27 cellular contexts compared by ENCODE assay signal in genomic region chr4:71262161-71262560, GRCh38.
DNase-seq lines count a peak whose midpoint lies in the region; ATAC-seq, FAIRE-seq and TF ChIP-seq lines count a peak whose summit lies in the region.
"Had no signal": no experiment of that assay in that cellular context is flagged by ENCODE, and none has a peak within 500 bp of the region (broad histone marks: within the 10 kb centered on the region; RNA-seq: fewer than 3 reads in every experiment).

No MANE protein-coding gene starts in this region.

- H3K36me3 ChIP-seq in left ventricle myocardium inferior (no peaks in the 10 kb centered on the region), astrocyte (ENCODE audit: insufficient read depth, low read length) (no peaks in the 10 kb centered on the region), tibial artery (no peaks in the 10 kb centered on the region)
- H3K36me3 ChIP-seq: BLaER1 treated with 17β-estradiol and CSF1 and Interleukin-3, amounts not matched to agents 10 nM and 100 nM; suprapubic skin; vagina had no signal

- peaks cover 21% of the 10 kb centered on the region for H3K4me1 Mint-ChIP-seq in astrocyte (ENCODE audit: low read depth, unreplicated experiment)

- ATAC-seq in left cardiac atrium, result no peak
- ATAC-seq in right cardiac atrium, result no peak
- ATAC-seq: activated CD8-positive, alpha-beta memory T cell treated with anti-CD3 and anti-CD28 coated beads, Interleukin-2, amount 10 ng/mL, durations not matched to agents 7 days and 5 days; HCT116; T-helper 17 cell had no signal

- no peak overlapping the region for H2AFZ ChIP-seq in astrocyte (ENCODE audit: low read depth, low read length)

- intact Hi-C loops in left ventricle myocardium inferior (cut with micrococcal nuclease) (no loop called here), left cardiac atrium (cut with DNase I) (no loop called here), right cardiac atrium (cut with DNase I) (no loop called here), tibial artery (cut with DNase I; ENCODE audit: low total_unique reads) (no loop called here)

- H4K20me1 ChIP-seq in astrocyte (ENCODE audit: insufficient read depth, low read length), result no peaks in the 10 kb centered on the region
- H4K20me1 ChIP-seq: BLaER1 treated with 17β-estradiol and CSF1 and Interleukin-3, amounts not matched to agents 10 nM and 100 nM had no signal

- H3K36me3 Mint-ChIP-seq in astrocyte (ENCODE audit: low read depth, unreplicated experiment), result no peaks in the 10 kb centered on the region
- H3K36me3 Mint-ChIP-seq: activated CD8-positive, alpha-beta memory T cell treated with anti-CD3 and anti-CD28 coated beads, Interleukin-2, amount 10 ng/mL, durations not matched to agents 7 days and 5 days; stimulated activated effector memory CD8-positive, alpha-beta T cell treated with anti-CD3 and anti-CD28 coated beads, Interleukin-12 subunit alpha, Interleukin-12 subunit beta, amount 100 ng/mL, for 72 hours had no signal

- H3K27ac ChIP-seq in left ventricle myocardium inferior (replicated peaks) (peak overlapping the region; percentile 88), astrocyte (ENCODE audit: low read depth, low read length) (peak overlapping the region; percentile 67), right cardiac atrium (ENCODE audit: low read length) (peak overlapping the region; percentile 57), tibial artery (peak overlapping the region; percentile 39 to 53)
- H3K27ac ChIP-seq: skin epidermis, suprapubic skin, vagina had no signal

- no peak overlapping the region for H3K4me3 Mint-ChIP-seq in astrocyte (ENCODE audit: unreplicated experiment)
- H3K4me3 Mint-ChIP-seq: activated CD4-positive, alpha-beta T cell treated with anti-CD3 and anti-CD28 coated beads, Interleukin-2, amount 10 ng/mL, durations not matched to agents 24 days and 14 days; activated CD8-positive, alpha-beta memory T cell treated with anti-CD3 and anti-CD28 coated beads, Interleukin-2, amount 10 ng/mL, durations not matched to agents 7 days and 5 days; activated T-cell treated with anti-CD3 and anti-CD28 coated beads, Interleukin-2, amount 50 U/mL, for 72 hours; stimulated activated effector memory CD8-positive, alpha-beta T cell treated with anti-CD3 and anti-CD28 coated beads, Interleukin-12 subunit alpha, Interleukin-12 subunit beta, amount 100 ng/mL, for 72 hours had no signal

- H3K27me3 Mint-ChIP-seq in astrocyte (ENCODE audit: low read depth, unreplicated experiment), result no peaks in the 10 kb centered on the region

- no peaks in the 10 kb centered on the region for H3K27me3 ChIP-seq in left ventricle myocardium inferior (ENCODE audit: low read depth)
- H3K27me3 ChIP-seq in astrocyte (ENCODE audit: insufficient read depth, low read length), result no peaks in the 10 kb centered on the region
- no peaks in the 10 kb centered on the region for H3K27me3 ChIP-seq in right cardiac atrium (ENCODE audit: control insufficient read depth, insufficient read depth)
- no peaks in the 10 kb centered on the region for H3K27me3 ChIP-seq in tibial artery
- H3K27me3 ChIP-seq: BLaER1 treated with 17β-estradiol and CSF1 and Interleukin-3, amounts not matched to agents 10 nM and 100 nM; suprapubic skin; vagina had no signal

- peak overlapping the region; percentile 43 for H3K9ac ChIP-seq in astrocyte (ENCODE audit: low read length)
- H3K9ac ChIP-seq: BLaER1 treated with 17β-estradiol and CSF1 and Interleukin-3, amounts not matched to agents 10 nM and 100 nM had no signal

- FAIRE-seq in astrocyte (lab: Jason Lieb, UNC), result no peak
- FAIRE-seq: GM19239 had no signal

- WGBS in right cardiac atrium, result 58% methylated on average over 3 of the region's 3 CpGs

- DNase-seq in left ventricle myocardium inferior (no peak), left cardiac atrium (no peak), astrocyte (ENCODE audit: low read depth) (peak; percentile 79), right cardiac atrium (no peak), tibial artery (no peak), pons (ENCODE audit: low spot score) (no peak), NCI-H2029 (lab: John Stamatoyannopoulos, UW) (no peak), NCI-H1105 treated with DMSO at 0.1 percent for 48 hours (lab: John Stamatoyannopoulos, UW) (no peak)
- DNase-seq: activated CD4-positive, alpha-beta T cell treated with anti-CD3 and anti-CD28 coated beads, Interleukin-2, amount 10 ng/mL, durations not matched to agents 24 days and 14 days; activated naive CD4-positive, alpha-beta T cell treated with Interleukin-2 at 50 U/mL for 16 hours; activated T-cell treated with anti-CD3 and anti-CD28 coated beads, Interleukin-2, amount 50 U/mL, for 72 hours; Caco-2; cerebellar nuclear complex; effector CD4-positive, alpha-beta T cell; Kasumi-1; NCI-H1048; NCI-H187; stimulated activated CD4-positive, alpha-beta T cell treated with anti-CD3 and anti-CD28 coated beads, Interleukin-2, amount 100 ng/mL, for 24 hours; T-helper 17 cell had no signal

- no peak for TF ChIP-seq CTCF in left ventricle myocardium inferior (IDR thresholded peaks at IDR 0.05; ENCODE audit: borderline replicate concordance)
- no peak for TF ChIP-seq CTCF in astrocyte (IDR thresholded peaks at IDR 0.05; ENCODE audit: insufficient read depth, low read depth, low read length)
- no peak for TF ChIP-seq CTCF in tibial artery (IDR thresholded peaks at IDR 0.05)

- H3K4me1 ChIP-seq in left ventricle myocardium inferior (peaks cover 65% of the 10 kb centered on the region), astrocyte (ENCODE audit: insufficient read depth, low read length) (peaks cover 24% of the 10 kb centered on the region), right cardiac atrium (ENCODE audit: control insufficient read depth, insufficient read depth, low read length) (peaks cover 2% of the 10 kb centered on the region), tibial artery (peaks cover 0 to 54% (median 16%) of the 10 kb centered on the region in 4 donors)
- H3K4me1 ChIP-seq: Caco-2, vagina had no signal

- H3K4me3 ChIP-seq in left ventricle myocardium inferior, result no peak overlapping the region
- no peak overlapping the region for H3K4me3 ChIP-seq in astrocyte (ENCODE audit: insufficient read depth, low read depth, low read length)
- H3K4me3 ChIP-seq in right cardiac atrium (ENCODE audit: low read length), result no peak overlapping the region
- H3K4me3 ChIP-seq in tibial artery, result no peak overlapping the region
- H3K4me3 ChIP-seq: BLaER1 treated with 17β-estradiol and CSF1 and Interleukin-3, amounts not matched to agents 10 nM and 100 nM; skin epidermis; suprapubic skin; vagina had no signal

- peaks cover 1% of the 10 kb centered on the region for H3K9me3 Mint-ChIP-seq in astrocyte (ENCODE audit: unreplicated experiment)
- H3K9me3 Mint-ChIP-seq: activated CD4-positive, alpha-beta T cell treated with anti-CD3 and anti-CD28 coated beads, Interleukin-2, amount 10 ng/mL, durations not matched to agents 24 days and 14 days; activated T-cell treated with anti-CD3 and anti-CD28 coated beads, Interleukin-2, amount 50 U/mL, for 72 hours; stimulated activated effector memory CD8-positive, alpha-beta T cell treated with anti-CD3 and anti-CD28 coated beads, Interleukin-12 subunit alpha, Interleukin-12 subunit beta, amount 100 ng/mL, for 72 hours had no signal

- peak overlapping the region; percentile 62 for H3K4me2 ChIP-seq in astrocyte (ENCODE audit: low read length)

- peak overlapping the region; percentile 63 for H3K27ac Mint-ChIP-seq in astrocyte (ENCODE audit: unreplicated experiment)
- H3K27ac Mint-ChIP-seq: activated CD4-positive, alpha-beta T cell treated with anti-CD3 and anti-CD28 coated beads, Interleukin-2, amount 10 ng/mL, durations not matched to agents 24 days and 14 days; activated CD8-positive, alpha-beta memory T cell treated with anti-CD3 and anti-CD28 coated beads, Interleukin-2, amount 10 ng/mL, durations not matched to agents 7 days and 5 days; activated T-cell treated with anti-CD3 and anti-CD28 coated beads, Interleukin-2, amount 50 U/mL, for 72 hours; stimulated activated effector memory CD8-positive, alpha-beta T cell treated with anti-CD3 and anti-CD28 coated beads, Interleukin-12 subunit alpha, Interleukin-12 subunit beta, amount 100 ng/mL, for 72 hours; T-helper 17 cell had no signal

- no peaks in the 10 kb centered on the region for H3K9me3 ChIP-seq in left ventricle myocardium inferior (replicated peaks)
- no peaks in the 10 kb centered on the region for H3K9me3 ChIP-seq in astrocyte (ENCODE audit: insufficient read depth, low read depth, low read length)
- no peaks in the 10 kb centered on the region for H3K9me3 ChIP-seq in right cardiac atrium (ENCODE audit: control insufficient read depth, low read length)
- H3K9me3 ChIP-seq in tibial artery, result no peaks in the 10 kb centered on the region
- H3K9me3 ChIP-seq: BLaER1 treated with 17β-estradiol and CSF1 and Interleukin-3, amounts not matched to agents 10 nM and 100 nM; Caco-2; suprapubic skin; vagina had no signal

- no peaks in the 10 kb centered on the region for H3K79me2 ChIP-seq in astrocyte (ENCODE audit: insufficient read depth, low read length)
